Comparison of ENCODE assay signal across 9 cellular contexts in the genomic region with DNA sequence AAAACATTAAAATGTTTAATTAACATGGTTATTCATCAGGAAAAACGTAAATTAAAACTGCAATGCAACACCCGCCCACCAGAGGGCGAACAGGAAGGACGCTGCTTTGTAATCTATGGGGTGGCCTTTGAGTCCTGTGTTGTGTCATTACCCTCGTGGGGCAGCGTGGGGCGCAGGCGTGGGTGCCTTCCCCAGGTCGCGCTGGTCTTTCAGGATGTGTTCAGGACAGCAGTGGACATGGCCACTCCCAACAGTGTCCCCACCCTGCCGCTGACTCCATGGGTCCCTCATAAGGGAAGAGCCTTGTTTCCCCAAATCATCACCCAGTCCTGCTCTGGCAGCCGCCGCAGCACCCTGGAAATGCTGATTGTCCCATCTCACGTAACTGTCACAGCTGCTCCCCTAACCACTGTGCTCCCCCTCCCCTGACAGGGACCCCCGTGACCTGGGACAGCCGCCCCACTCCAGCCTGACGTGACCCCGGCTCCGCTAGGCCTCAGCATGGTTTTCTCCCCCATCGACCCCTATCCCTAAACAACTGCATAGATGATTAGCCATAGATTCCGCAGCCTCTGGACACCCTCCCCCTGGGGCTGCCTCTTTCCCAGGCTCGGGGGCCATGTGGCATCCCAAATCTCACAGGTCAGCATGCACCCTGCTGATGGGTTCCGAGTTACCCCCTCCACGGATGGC. TPM values are rescaled to one million over a fixed set of nuclear protein-coding genes. Genes with fewer than 3 reads are reported as not detected.
A peak's percentile ranks its signal among the peaks of the same experiment; 100 is the strongest.
DNase-seq lines count a peak whose midpoint lies in the region; ATAC-seq and TF ChIP-seq lines count a peak whose summit lies in the region.
"Had no signal": no experiment of that assay in that cellular context is flagged by ENCODE, and none has a peak within 500 bp of the region (broad histone marks: within the 10 kb centered on the region; RNA-seq: fewer than 3 reads in every experiment).

No MANE protein-coding gene starts in this region.

- H3K27me3 ChIP-seq in BJ (ENCODE audit: control insufficient read depth, insufficient read depth, low read length) (no peaks in the 10 kb centered on the region), HCT116 (ENCODE audit: insufficient read depth, low read length) (no peaks in the 10 kb centered on the region)

- H3K4me3 ChIP-seq in BJ (ENCODE audit: low read depth, low read length), result no peak overlapping the region
- H3K4me3 ChIP-seq in HCT116 (replicated peaks in 1 of 2; ENCODE audit: low read depth in 1 of 2, low read length in 2 of 2), result no peak overlapping the region

- TF ChIP-seq RAD21 in HCT116 (IDR thresholded peaks at IDR 0.05; ENCODE audit: low read depth), result peak; percentile 45

- H2AFZ ChIP-seq in HCT116 (ENCODE audit: low read depth, low read length, poor library complexity, severe bottlenecking), result peak overlapping the region; percentile 35

- POLR2A ChIA-PET in BJ (lab: Charles Lee), result no interaction called here
- POLR2A ChIA-PET in HCT116 (lab: Charles Lee), result no interaction called here

- no TSS peak for BruUV-seq in HCT116 (replicated peaks; lab: Mats Ljungman, UMichigan)

- no peak overlapping the region for H3K9ac ChIP-seq in HCT116 (ENCODE audit: low read length)

- no peak for TF ChIP-seq POLR2A in HCT116 (IDR thresholded peaks at IDR 0.05; ENCODE audit: borderline replicate concordance, extremely low read depth, insufficient read depth, insufficient read length)

- no peaks in the 10 kb centered on the region for H3K79me2 ChIP-seq in HCT116 (ENCODE audit: insufficient read depth, low read length)

- CTCF ChIA-PET in BJ (lab: Yijun Ruan, JAX), result interaction anchor here (0.6 to 3.0 kb wide), 12 partner anchors 10 to 680 kb away, joined by 3 to 11 read pairs (median 3); no protein-coding TSS in a partner anchor
- CTCF ChIA-PET in HCT116 (lab: Charles Lee), result interaction anchor here (0.5 to 1.3 kb wide), 8 partner anchors 10 to 536 kb away, joined by 3 to 7 read pairs (median 4); no protein-coding TSS in a partner anchor

- intact Hi-C loops in HCT116 (cut with micrococcal nuclease), result loop anchor here (2.0 to 10.0 kb wide), 5 partner anchors 122 to 679 kb away; a partner anchor contains a TSS

- no peak overlapping the region for H3K27ac ChIP-seq in HCT116 (ENCODE audit: low read depth, low read length)

- H3K36me3 ChIP-seq in BJ (ENCODE audit: control insufficient read depth, insufficient read depth, low read length), result no peaks in the 10 kb centered on the region
- no peaks in the 10 kb centered on the region for H3K36me3 ChIP-seq in HCT116 (ENCODE audit: control insufficient read depth in 1 of 2, insufficient read depth in 2 of 2, low read length in 2 of 2)

- H3K9me3 ChIP-seq in HCT116 (ENCODE audit: control insufficient read depth in 1 of 2, insufficient read depth in 1 of 2, low read depth in 1 of 2, low read length in 2 of 2), result no peaks in the 10 kb centered on the region

- DNase-seq in BJ (ENCODE audit: low read depth), result no peak
- peak; percentile 29 for DNase-seq in HCT116 (ENCODE audit: low read depth, low spot score)
- peak; percentile 34 for DNase-seq in T follicular helper cell (ENCODE audit: low read depth)
- DNase-seq in astrocyte of the hippocampus (ENCODE audit: low read depth, low spot score), result peak; percentile 46
- peak; percentile 63 for DNase-seq in iPS-NIHi7 (ENCODE audit: extremely low spot score)
- peak; percentile 54 for DNase-seq in stimulated activated CD4-positive, alpha-beta T cell treated with anti-CD3 and anti-CD28 coated beads, Interleukin-1b, Interleukin-23, amount 100 ng/mL, for 48 hours
- DNase-seq in NCI-H128 (lab: John Stamatoyannopoulos, UW; ENCODE audit: unreplicated experiment), result no peak

- peak overlapping the region; percentile 41; the same call in 1 of the 2 replicates for H3K4me2 ChIP-seq in HCT116 (ENCODE audit: low read length)

- ATAC-seq in HCT116, result peak; percentile 66
- ATAC-seq in HG02840 (IDR thresholded peaks at IDR 0.05; ENCODE audit: low FRiP score, unreplicated experiment), result no peak

- H3K4me1 ChIP-seq in HCT116 (ENCODE audit: control insufficient read depth in 1 of 2, insufficient read depth in 2 of 2, low read length in 2 of 2), result peaks cover 0 to 4% of the 10 kb centered on the region in 2 experiments; a peak in 2 of 4 replicates

- peak; percentile 79 for TF ChIP-seq CTCF in BJ (IDR thresholded peaks at IDR 0.05; ENCODE audit: insufficient read depth, low read depth, low read length)
- peak; percentile 71 to 75 (median 75) for TF ChIP-seq CTCF in HCT116 (IDR thresholded peaks at IDR 0.05 in 2 of 3, conservative IDR thresholded peaks at IDR 0.05 in 1 of 3; ENCODE audit: borderline replicate concordance in 1 of 3, insufficient read depth in 1 of 3, low read depth in 2 of 3, low read length in 2 of 3)

- H3K9me2 ChIP-seq in HCT116 (ENCODE audit: insufficient read depth), result no peaks in the 10 kb centered on the region

- no peaks in the 10 kb centered on the region for H4K20me1 ChIP-seq in HCT116 (ENCODE audit: insufficient read depth)

- RAD21 ChIA-PET in HCT116 (lab: Charles Lee; ENCODE audit: low non-redundant PET in 1 of 2, low total read pairs in 2 of 2, uncharacterized antibody in 2 of 2, unreplicated experiment in 2 of 2), result interaction anchor here (0.6 to 1.0 kb wide), 2 partner anchors 13 to 176 kb away, joined by 3 to 7 read pairs; no protein-coding TSS in a partner anchor

TF ChIP-seq in HCT116, 20 proteins besides CTCF, POLR2A, EP300 and RAD21:
- TF ChIP-seq SP1 (IDR thresholded peaks at IDR 0.05; ENCODE audit: low read depth) (no peak), ZFX (IDR thresholded peaks at IDR 0.05) (peak; percentile 36; the same call in 1 of the 2 replicates), YY1 (IDR thresholded peaks at IDR 0.05; ENCODE audit: extremely low read depth, insufficient replicate concordance, low read depth, low read length) (no peak)

RNA-seq across cellular contexts. Expression of a gene that starts 36.4 kb away (rescaled TPM):
- not detected in 2 replicates for polyA plus RNA-seq in BJ (2011; rRNA removed)
- polyA minus RNA-seq in BJ (2011; rRNA and poly(A)+ RNA removed), result not detected in 2 replicates
- total RNA-seq in HCT116 (2021; ENCODE audit: unreplicated experiment), result not detected
- polyA plus RNA-seq in HCT116 (2012), result not detected in 2 replicates
- total RNA-seq: HT1080 had no signal

RNA-seq across cellular contexts. Expression of a gene that starts 41.4 kb away (rescaled TPM):
- polyA plus RNA-seq in BJ (2011; rRNA removed), result not detected in 2 replicates
- not detected in 2 replicates for polyA minus RNA-seq in BJ (2011; rRNA and poly(A)+ RNA removed)
- not detected for total RNA-seq in HCT116 (2021; ENCODE audit: unreplicated experiment)
- not detected in 2 replicates for polyA plus RNA-seq in HCT116 (2012)

RNA-seq across cellular contexts. Expression of a gene that starts 57.0 kb away (rescaled TPM):
- polyA plus RNA-seq in BJ (2011; rRNA removed), result not detected in 2 replicates
- not detected in 2 replicates for polyA minus RNA-seq in BJ (2011; rRNA and poly(A)+ RNA removed)
- total RNA-seq in HCT116 (2021; ENCODE audit: unreplicated experiment), result not detected
- not detected in 2 replicates for polyA plus RNA-seq in HCT116 (2012)

Comparison
In these comparisons a context has a peak if more than half of its experiments do, and no peak if none do; other contexts are left out.
1. DNase-seq: peak in HCT116 (single experiment), T follicular helper cell (single experiment), astrocyte of the hippocampus (single experiment), iPS-NIHi7 (single experiment) and stimulated activated CD4-positive, alpha-beta T cell treated with anti-CD3 and anti-CD28 coated beads, Interleukin-1b, Interleukin-23, amount 100 ng/mL, for 48 hours (single experiment); none in BJ (single experiment) and NCI-H128 (single experiment).